In genomic region chr17:74218436-74218835, GRCh38 we compare ENCODE assay signal across 19 cellular contexts. TPM values are rescaled to one million over a fixed set of nuclear protein-coding genes. Genes with fewer than 3 reads are reported as not detected.
DNase-seq lines count a peak whose midpoint lies in the region; ATAC-seq and TF ChIP-seq lines count a peak whose summit lies in the region.
"Had no signal": no experiment of that assay in that cellular context is flagged by ENCODE, and none has a peak within 500 bp of the region (broad histone marks: within the 10 kb centered on the region; RNA-seq: fewer than 3 reads in every experiment).

No MANE protein-coding gene starts in this region.

- no peak overlapping the region for H2BK12ac ChIP-seq in mesenchymal stem cell (ENCODE audit: low read length in 2 of 2)

- no peak overlapping the region for H3K14ac ChIP-seq in mesenchymal stem cell (ENCODE audit: low read length in 2 of 2)

- no peaks in the 10 kb centered on the region for H3K9me2 ChIP-seq in SK-N-SH

- ATAC-seq in sciatic nerve = peak; percentile 33
- ATAC-seq in HG03521 (IDR thresholded peaks at IDR 0.05; ENCODE audit: unreplicated experiment) = no peak
- ATAC-seq: A549, GM12878, HepG2 had no signal

- no peak overlapping the region for H3K4ac ChIP-seq in mesenchymal stem cell (ENCODE audit: low read depth in 1 of 2, low read length in 2 of 2)

- BruUV-seq in Caco-2 (replicated peaks; lab: Mats Ljungman, UMichigan) = no TSS peak

- H3K4me2 ChIP-seq in SK-N-SH = no peak overlapping the region
- no peak overlapping the region for H3K4me2 ChIP-seq in mesenchymal stem cell (ENCODE audit: low read length, poor library complexity, severe bottlenecking)
- H3K4me2 ChIP-seq: A549 had no signal

- DNase-seq in SK-N-SH (peak; percentile 84), mesenchymal stem cell (no peak), sciatic nerve (ENCODE audit: low spot score) (no peak), Caco-2 (no peak), amygdala (lab: John Stamatoyannopoulos, UW) (no peak)
- DNase-seq: Calu3; CD4-positive, CD25-positive, alpha-beta regulatory T cell; DMS 273 treated with DMSO at 0.1 percent for 48 hours; DMS79; HCEC 1CT; HFFc6 had no signal

- 66% methylated on average over 8 of the region's 8 CpGs for WGBS in SK-N-SH (ENCODE audit: low lambda C conversion rate)
- 82% methylated on average over 8 of the region's 8 CpGs for WGBS in mesenchymal stem cell

- H3K4me1 ChIP-seq in SK-N-SH (ENCODE audit: control insufficient read depth in 1 of 2, insufficient read depth in 2 of 2, low read depth in 1 of 2, low read length in 1 of 2) = peaks cover 0 to 39% of the 10 kb centered on the region in 2 experiments; a peak in 1 of 4 replicates
- H3K4me1 ChIP-seq in mesenchymal stem cell (ENCODE audit: control insufficient read depth, insufficient read depth, low read depth, low read length) = peaks cover 10% of the 10 kb centered on the region
- peaks cover 6% of the 10 kb centered on the region; the same call in 1 of the 2 replicates for H3K4me1 ChIP-seq in Caco-2

- peaks cover 0 to 4% (median 0%) of the 10 kb centered on the region in 5 experiments for H3K9me3 Mint-ChIP-seq in brain
- no peaks in the 10 kb centered on the region for H3K9me3 Mint-ChIP-seq in Caco-2 (ENCODE audit: unreplicated experiment)
- H3K9me3 Mint-ChIP-seq: CD4-positive, CD25-positive, alpha-beta regulatory T cell; HFFc6 had no signal

- H3K9me3 ChIP-seq in SK-N-SH = no peaks in the 10 kb centered on the region
- H3K9me3 ChIP-seq in mesenchymal stem cell (ENCODE audit: control insufficient read depth, low read length) = no peaks in the 10 kb centered on the region
- H3K9me3 ChIP-seq in Caco-2 = no peaks in the 10 kb centered on the region
- H3K9me3 ChIP-seq: A549; BLaER1 treated with 17β-estradiol and CSF1 and Interleukin-3, amounts not matched to agents 10 nM and 100 nM had no signal

- no peaks in the 10 kb centered on the region for H3F3A ChIP-seq in SK-N-SH (replicated peaks; ENCODE audit: insufficient read depth)

- CTCF ChIA-PET in SK-N-SH (lab: Yijun Ruan, JAX) (interaction anchor here (0.6 to 5.2 kb wide), 13 partner anchors 9 to 150 kb away, joined by 3 to 30 read pairs (median 3); no protein-coding TSS in a partner anchor), Caco-2 (lab: Charles Lee) (no interaction called here)

- H3K36me3 Mint-ChIP-seq in brain = peaks cover 9% of the 10 kb centered on the region
- peaks cover under 1% of the 10 kb centered on the region for H3K36me3 Mint-ChIP-seq in Caco-2 (ENCODE audit: insufficient read depth, unreplicated experiment)

- H3K9ac ChIP-seq in SK-N-SH = no peak overlapping the region
- H3K9ac ChIP-seq in mesenchymal stem cell (ENCODE audit: low read length) = peak overlapping the region; percentile 38
- H3K9ac ChIP-seq: BLaER1 treated with 17β-estradiol and CSF1 and Interleukin-3, amounts not matched to agents 10 nM and 100 nM had no signal

- H3K23ac ChIP-seq in mesenchymal stem cell (ENCODE audit: low read length in 2 of 2) = no peak overlapping the region

- TF ChIP-seq CTCF in SK-N-SH (IDR thresholded peaks at IDR 0.05) (no peak), brain (conservative IDR thresholded peaks at IDR 0.05) (no peak), Caco-2 (IDR thresholded peaks at IDR 0.05; ENCODE audit: insufficient read depth in 1 of 2, low read depth in 1 of 2, low read length in 1 of 2, severe bottlenecking in 1 of 2, unreplicated experiment in 1 of 2) (no peak)

- no peak overlapping the region for H4K8ac ChIP-seq in mesenchymal stem cell (ENCODE audit: low read length)

- no peak overlapping the region for H2BK15ac ChIP-seq in mesenchymal stem cell (ENCODE audit: low read depth, poor library complexity, severe bottlenecking)

- no peak overlapping the region for H4K91ac ChIP-seq in mesenchymal stem cell (ENCODE audit: low read length)

- no peaks in the 10 kb centered on the region for H4K20me1 ChIP-seq in SK-N-SH (ENCODE audit: insufficient read depth)

- peaks cover 4% of the 10 kb centered on the region for H3K27me3 Mint-ChIP-seq in brain
- no peaks in the 10 kb centered on the region for H3K27me3 Mint-ChIP-seq in Caco-2 (ENCODE audit: insufficient read depth, unreplicated experiment)
- H3K27me3 Mint-ChIP-seq: CD4-positive, CD25-positive, alpha-beta regulatory T cell had no signal

- POLR2A ChIA-PET in SK-N-SH (lab: Yijun Ruan, JAX) (interaction anchor here (1.2 to 1.3 kb wide), 3 partner anchors 12 to 25 kb away, joined by 3 to 5 read pairs (median 3); no protein-coding TSS in a partner anchor), Caco-2 (lab: Charles Lee) (no interaction called here)

- no peak overlapping the region for H2BK5ac ChIP-seq in mesenchymal stem cell (ENCODE audit: low read depth, low read length, poor library complexity, severe bottlenecking)

- peaks cover 47% of the 10 kb centered on the region for H3K4me1 Mint-ChIP-seq in brain
- peaks cover 6% of the 10 kb centered on the region for H3K4me1 Mint-ChIP-seq in Caco-2 (ENCODE audit: low read depth, unreplicated experiment)

- no peaks in the 10 kb centered on the region for H3K36me3 ChIP-seq in SK-N-SH (replicated peaks in 1 of 2; ENCODE audit: control insufficient read depth in 1 of 2, insufficient read depth in 2 of 2, low read length in 1 of 2)
- no peaks in the 10 kb centered on the region for H3K36me3 ChIP-seq in mesenchymal stem cell (ENCODE audit: control insufficient read depth in 1 of 2, insufficient read depth in 2 of 2, low read depth in 1 of 2, low read length in 2 of 2)
- H3K36me3 ChIP-seq in Caco-2 (ENCODE audit: control insufficient read depth, insufficient read depth, low read length) = no peaks in the 10 kb centered on the region

- H2AFZ ChIP-seq in SK-N-SH (ENCODE audit: low read depth) (no peak overlapping the region), mesenchymal stem cell (ENCODE audit: low read depth, low read length) (no peak overlapping the region)

- peak overlapping the region in 4 of 5 experiments; percentile 38 to 82 (median 68) for H3K27ac Mint-ChIP-seq in brain
- no peak overlapping the region for H3K27ac Mint-ChIP-seq in Caco-2 (ENCODE audit: unreplicated experiment)
- H3K27ac Mint-ChIP-seq: CD4-positive, CD25-positive, alpha-beta regulatory T cell; HFFc6 had no signal

- TF ChIP-seq EP300 in SK-N-SH (IDR thresholded peaks at IDR 0.05; ENCODE audit: borderline replicate concordance in 1 of 2, low read depth in 1 of 2, low read length in 1 of 2) = peak in 1 of 2 experiments; percentile 22; a peak in 1 of 4 replicates

- H2BK120ac ChIP-seq in mesenchymal stem cell (ENCODE audit: low read depth, low read length) = no peak overlapping the region

- intact Hi-C loops in sciatic nerve (cut with DNase I) (no loop called here), Caco-2 (cut with micrococcal nuclease; ENCODE audit: unreplicated experiment) (loop anchor here (10.0 kb wide), 1 partner anchor 146 kb away; the partner anchor contains the start of genes BTBD17 and GPR142)

- H3K27ac ChIP-seq in SK-N-SH (ENCODE audit: low read depth in 2 of 2, low read length in 1 of 2) (peak overlapping the region in 1 of 2 experiments; percentile 2; a peak in 1 of 4 replicates), mesenchymal stem cell (ENCODE audit: low read length, poor library complexity, severe bottlenecking) (no peak overlapping the region)
- H3K27ac ChIP-seq: A549 had no signal

- H2AK5ac ChIP-seq in mesenchymal stem cell (ENCODE audit: low read length, severe bottlenecking) = no peak overlapping the region

- no peaks in the 10 kb centered on the region for H3K79me1 ChIP-seq in mesenchymal stem cell (replicated peaks; ENCODE audit: low read length, poor library complexity, severe bottlenecking)

- no peak overlapping the region for H3K18ac ChIP-seq in mesenchymal stem cell (ENCODE audit: low read depth in 1 of 2, low read length in 2 of 2)

- H3K79me2 ChIP-seq in SK-N-SH (ENCODE audit: insufficient read depth) = no peaks in the 10 kb centered on the region

- H3K4me3 Mint-ChIP-seq in brain (peak overlapping the region in 2 of 5 experiments; percentile 16 to 22), Caco-2 (ENCODE audit: unreplicated experiment) (no peak overlapping the region)
- H3K4me3 Mint-ChIP-seq: HFFc6 had no signal

- no peaks in the 10 kb centered on the region for H3K27me3 ChIP-seq in SK-N-SH (ENCODE audit: insufficient read depth)
- H3K27me3 ChIP-seq in mesenchymal stem cell (ENCODE audit: control insufficient read depth in 1 of 2, insufficient read depth in 1 of 2, low read length in 2 of 2) = peaks cover 24 to 42% of the 10 kb centered on the region in 2 experiments
- no peaks in the 10 kb centered on the region for H3K27me3 ChIP-seq in Caco-2 (replicated peaks; ENCODE audit: control insufficient read depth, insufficient read depth, low read length)
- H3K27me3 ChIP-seq: BLaER1 treated with 17β-estradiol and CSF1 and Interleukin-3, amounts not matched to agents 10 nM and 100 nM had no signal

- TF ChIP-seq RAD21 in SK-N-SH (IDR thresholded peaks at IDR 0.05; ENCODE audit: low read length) = peak; percentile 24

- H3K4me3 ChIP-seq in SK-N-SH (ENCODE audit: low read depth in 2 of 2, low read length in 1 of 2) = no peak overlapping the region
- H3K4me3 ChIP-seq in mesenchymal stem cell (ENCODE audit: insufficient read depth in 1 of 2, low read depth in 1 of 2, low read length in 2 of 2) = no peak overlapping the region
- H3K4me3 ChIP-seq in Caco-2 (ENCODE audit: low read depth, low read length) = no peak overlapping the region
- H3K4me3 ChIP-seq: A549; BLaER1 treated with 17β-estradiol and CSF1 and Interleukin-3, amounts not matched to agents 10 nM and 100 nM; GM12878 had no signal

TF ChIP-seq in SK-N-SH, 30 proteins besides CTCF, POLR2A, EP300 and RAD21 (continues in another document):
- 0 out of 2 replicates have a peak, but pooled peaks have one; percentile 14 for TF ChIP-seq TCF12 (IDR thresholded peaks at IDR 0.05)

RNA-seq across cellular contexts. Expression of gene TTYH2, which starts 5.1 kb away (rescaled TPM):
- polyA plus RNA-seq in SK-N-SH (2012; rRNA removed) (16.1 and 17.0 TPM in 2 replicates), brain (ENCODE audit: insufficient read depth, low read depth, low replicate concordance) (91.1 TPM)
- polyA plus RNA-seq in SK-N-SH (2012; cell fraction: cytosol; rRNA removed) = 4.9 and 7.7 TPM in 2 replicates
- polyA plus RNA-seq in SK-N-SH (2012; cell fraction: nucleus; rRNA removed) = 24.7 and 28.8 TPM in 2 replicates
- polyA plus RNA-seq in mesenchymal stem cell (2013, experiment 1 of 2) = 2.0 TPM
- polyA plus RNA-seq in mesenchymal stem cell (2013, experiment 2 of 2) = 2.7 TPM
- total RNA-seq in sciatic nerve (46.7 TPM), Caco-2 (2022) (4.6 and 5.4 TPM in 2 replicates)

RNA-seq across cellular contexts. Expression of gene RPL38, which starts 15.0 kb away (rescaled TPM):
- polyA plus RNA-seq in SK-N-SH (2012; rRNA removed) = 816 and 4,154 TPM in 2 replicates
- polyA plus RNA-seq in SK-N-SH (2012; cell fraction: cytosol; rRNA removed) = 2,004 and 5,521 TPM in 2 replicates
- polyA plus RNA-seq in SK-N-SH (2012; cell fraction: nucleus; rRNA removed) = 1,163 and 1,372 TPM in 2 replicates
- 4,253 TPM for polyA plus RNA-seq in brain (ENCODE audit: insufficient read depth, low read depth, low replicate concordance)
- polyA plus RNA-seq in mesenchymal stem cell (2013, experiment 1 of 2) = 3,306 TPM
- 3,256 TPM for polyA plus RNA-seq in mesenchymal stem cell (2013, experiment 2 of 2)
- 796 TPM for total RNA-seq in sciatic nerve
- 1,319 and 1,408 TPM in 2 replicates for total RNA-seq in Caco-2 (2022)

RNA-seq across cellular contexts. Expression of gene DNAI2, which starts 55.6 kb away (rescaled TPM):
- polyA plus RNA-seq in SK-N-SH (2012; rRNA removed) (not detected in 2 replicates), brain (ENCODE audit: insufficient read depth, low read depth, low replicate concordance) (0.56 TPM)
- polyA plus RNA-seq in SK-N-SH (2012; cell fraction: cytosol; rRNA removed) = not detected in 2 replicates
- not detected in 2 replicates for polyA plus RNA-seq in SK-N-SH (2012; cell fraction: nucleus; rRNA removed)
- not detected for polyA plus RNA-seq in mesenchymal stem cell (2013, experiment 1 of 2)
- polyA plus RNA-seq in mesenchymal stem cell (2013, experiment 2 of 2) = not detected
- total RNA-seq in sciatic nerve (not detected), Caco-2 (2022) (not detected in 2 replicates)
- total RNA-seq: Calu3, G401, H4, HepG2, HFFc6 had no signal
- polyA plus RNA-seq: A549, HepG2 had no signal
